Comparison of ENCODE assay signal across 9 cellular contexts in genomic region chr1:9688599-9688998, GRCh38. TPM values are rescaled to one million over a fixed set of nuclear protein-coding genes. Genes with fewer than 3 reads are reported as not detected.
DNase-seq lines count a peak whose midpoint lies in the region; ATAC-seq, FAIRE-seq and TF ChIP-seq lines count a peak whose summit lies in the region.
"Had no signal": no experiment of that assay in that cellular context is flagged by ENCODE, and none has a peak within 500 bp of the region (broad histone marks: within the 10 kb centered on the region; RNA-seq: fewer than 3 reads in every experiment).

No MANE protein-coding gene starts in this region.

- TF ChIP-seq CTCF in right atrium auricular region (IDR thresholded peaks at IDR 0.05) (no peak), K562 (IDR thresholded peaks at IDR 0.05 in 2 of 3, conservative IDR thresholded peaks at IDR 0.05 in 1 of 3; ENCODE audit: insufficient read depth in 2 of 3, low read depth in 1 of 3, low read length in 3 of 3) (no peak), vagina (IDR thresholded peaks at IDR 0.05) (no peak), GM10248 (IDR thresholded peaks at IDR 0.05; ENCODE audit: control extremely low read depth, extremely low read depth, low read depth, missing control alignments) (no peak)

- 71% methylated on average over 14 of the region's 14 CpGs for WGBS in K562 (ENCODE audit: insufficient coverage, low coverage, missing lambda C conversion rate)
- WGBS in mesodermal cell (ENCODE audit: insufficient coverage in 2 of 2), 2 experiments = 34 to 41% methylated on average over 7 to 8 of the region's 14 CpGs

- H3K36me3 ChIP-seq in right atrium auricular region (no peaks in the 10 kb centered on the region), K562 (ENCODE audit: control insufficient read depth, insufficient read depth, low read length) (peaks cover 4% of the 10 kb centered on the region; the same call in 2 of the 3 replicates), mesodermal cell (ENCODE audit: control insufficient read depth, insufficient read depth, low read length) (no peaks in the 10 kb centered on the region), vagina (no peaks in the 10 kb centered on the region)

- peak overlapping the region in 1 of 2 experiments; percentile 94; a peak in 2 of 4 replicates for H3K9ac ChIP-seq in K562 (ENCODE audit: insufficient read depth in 1 of 2, low read depth in 2 of 2, low read length in 2 of 2)

- peaks cover 0 to 39% of the 10 kb centered on the region in 2 donors for H3K4me1 ChIP-seq in right atrium auricular region
- H3K4me1 ChIP-seq in K562 (replicated peaks in 1 of 2; ENCODE audit: control insufficient read depth in 2 of 2, insufficient read depth in 2 of 2, low read length in 2 of 2) = peaks cover 31 to 39% of the 10 kb centered on the region in 2 experiments
- H3K4me1 ChIP-seq in mesodermal cell (ENCODE audit: control insufficient read depth, insufficient read depth, low read length, poor library complexity, severe bottlenecking) = peaks cover 20% of the 10 kb centered on the region
- peaks cover 45% of the 10 kb centered on the region for H3K4me1 ChIP-seq in vagina

- FAIRE-seq in K562 (lab: Jason Lieb, UNC) = no peak
- FAIRE-seq: G401.6 had no signal

- no peaks in the 10 kb centered on the region for H3K9me3 ChIP-seq in right atrium auricular region
- H3K9me3 ChIP-seq in K562 (replicated peaks; ENCODE audit: control insufficient read depth, insufficient read depth, low read depth, low read length) = no peaks in the 10 kb centered on the region
- no peaks in the 10 kb centered on the region for H3K9me3 ChIP-seq in mesodermal cell (ENCODE audit: control insufficient read depth, low read length)
- H3K9me3 ChIP-seq in vagina = no peaks in the 10 kb centered on the region

- in situ Hi-C loops in K562 (cut with MboI) = no loop called here

- peak overlapping the region; percentile 89 for H2AFZ ChIP-seq in K562 (ENCODE audit: low read depth, low read length)

- no peak for TF ChIP-seq POLR2A in K562 (conservative IDR thresholded peaks at IDR 0.05)
- no peak for TF ChIP-seq POLR2A in vagina (IDR thresholded peaks at IDR 0.05)

- no peaks in the 10 kb centered on the region for H4K20me1 ChIP-seq in K562 (replicated peaks; ENCODE audit: control insufficient read depth, insufficient read depth, low read length)

- no peak for TF ChIP-seq EP300 in K562 (IDR thresholded peaks at IDR 0.05; ENCODE audit: low read length)

- H3K4me3 ChIP-seq in right atrium auricular region (peak overlapping the region; percentile 59 to 77), K562 (peak overlapping the region; percentile 51), mesodermal cell (ENCODE audit: extremely low read depth, insufficient read depth, low read length, poor library complexity, severe bottlenecking) (peak overlapping the region; percentile 41), vagina (peak overlapping the region; percentile 71 to 99)

- peaks cover 12% of the 10 kb centered on the region; the same call in 2 of the 3 replicates for H3K79me2 ChIP-seq in K562 (ENCODE audit: control insufficient read depth, insufficient read depth, low read length)

- peak overlapping the region; percentile 52 for H3K4me2 ChIP-seq in K562 (ENCODE audit: insufficient read depth, low read length)

- BruUV-seq in K562 (replicated peaks; lab: Mats Ljungman, UMichigan) = no TSS peak

- intact Hi-C loops in cardiac septum (cut with DNase I) = no loop called here
- intact Hi-C loops in K562 (cut with micrococcal nuclease) = loop anchor here (5.0 kb wide), 1 partner anchor 61 kb away; no protein-coding TSS in a partner anchor
- intact Hi-C loops in vagina (cut with DNase I) = no loop called here

- CTCF ChIA-PET in K562 (lab: Yijun Ruan, JAX; ENCODE audit: low intra/inter-chr PET ratio) (no interaction called here), GM10248 (lab: Yijun Ruan, JAX) (interaction anchor here (1.3 to 3.8 kb wide), 3 partner anchors 60 to 73 kb away, joined by 4 to 18 read pairs (median 9); no protein-coding TSS in a partner anchor)

- no peaks in the 10 kb centered on the region for H3K9me1 ChIP-seq in K562 (ENCODE audit: control insufficient read depth, insufficient read depth, low read length)

- DNase-seq in right atrium auricular region (ENCODE audit: low spot score) (no peak), cardiac septum (ENCODE audit: low spot score) (no peak), K562 (ENCODE audit: extremely low read depth in 1 of 4, low spot score in 3 of 4) (no peak), vagina (ENCODE audit: extremely low spot score in 2 of 2) (no peak), NCI-H446 (lab: John Stamatoyannopoulos, UW) (no peak), GM10248 (ENCODE audit: extremely low spot score) (no peak)

- POLR2A ChIA-PET in K562 (lab: Yijun Ruan, JAX) (no interaction called here), GM10248 (lab: Yijun Ruan, JAX) (interaction anchor here (0.5 kb wide), 1 partner anchor 23 kb away, joined by 5 read pairs; no protein-coding TSS in a partner anchor)

- H3K27me3 ChIP-seq in right atrium auricular region (no peaks in the 10 kb centered on the region), K562 (ENCODE audit: control insufficient read depth in 2 of 2, insufficient read depth in 2 of 2, low read length in 2 of 2) (no peaks in the 10 kb centered on the region), vagina (no peaks in the 10 kb centered on the region)

- ATAC-seq in K562 = no peak
- no peak for ATAC-seq in HG03439 (IDR thresholded peaks at IDR 0.05; ENCODE audit: unreplicated experiment)

- TF ChIP-seq RAD21 in K562 (CRISPR knock-in tag; conservative IDR thresholded peaks at IDR 0.05 in 1 of 2, IDR thresholded peaks at IDR 0.05 in 1 of 2) = no peak

- H3K27ac ChIP-seq in right atrium auricular region (no peak overlapping the region), K562 (ENCODE audit: extremely low read depth, low read depth, low read length) (no peak overlapping the region), mesodermal cell (ENCODE audit: low read depth, low read length, severe bottlenecking) (no peak overlapping the region), vagina (peak overlapping the region; percentile 65)

TF ChIP-seq in K562, 482 proteins besides CTCF, POLR2A, EP300 and RAD21:
- TF ChIP-seq PCBP1 (IDR thresholded peaks at IDR 0.05; ENCODE audit: low read depth, low read length, poor library complexity, severe bottlenecking) (no peak), ZNF121 (CRISPR knock-in tag; conservative IDR thresholded peaks at IDR 0.05) (peak; percentile 98), CSDE1 (IDR thresholded peaks at IDR 0.05) (no peak), BCOR (IDR thresholded peaks at IDR 0.05) (peak; percentile 13; the same call in 1 of the 2 replicates), RBM25 (IDR thresholded peaks at IDR 0.05; ENCODE audit: low read depth, low read length, severe bottlenecking) (peak; percentile 52)
- TF ChIP-seq, protein P1, sequence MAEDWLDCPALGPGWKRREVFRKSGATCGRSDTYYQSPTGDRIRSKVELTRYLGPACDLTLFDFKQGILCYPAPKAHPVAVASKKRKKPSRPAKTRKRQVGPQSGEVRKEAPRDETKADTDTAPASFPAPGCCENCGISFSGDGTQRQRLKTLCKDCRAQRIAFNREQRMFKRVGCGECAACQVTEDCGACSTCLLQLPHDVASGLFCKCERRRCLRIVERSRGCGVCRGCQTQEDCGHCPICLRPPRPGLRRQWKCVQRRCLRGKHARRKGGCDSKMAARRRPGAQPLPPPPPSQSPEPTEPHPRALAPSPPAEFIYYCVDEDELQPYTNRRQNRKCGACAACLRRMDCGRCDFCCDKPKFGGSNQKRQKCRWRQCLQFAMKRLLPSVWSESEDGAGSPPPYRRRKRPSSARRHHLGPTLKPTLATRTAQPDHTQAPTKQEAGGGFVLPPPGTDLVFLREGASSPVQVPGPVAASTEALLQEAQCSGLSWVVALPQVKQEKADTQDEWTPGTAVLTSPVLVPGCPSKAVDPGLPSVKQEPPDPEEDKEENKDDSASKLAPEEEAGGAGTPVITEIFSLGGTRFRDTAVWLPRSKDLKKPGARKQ (CRISPR knock-in tag; IDR thresholded peaks at IDR 0.05) = 0 out of 2 replicates have a peak, but pooled peaks have one; percentile 51

RNA-seq across cellular contexts. Expression of gene PIK3CD, which starts 37.1 kb away (rescaled TPM):
- total RNA-seq in right atrium auricular region (1 to 10 TPM; 4.7 to 7.4 TPM), cardiac septum (3.0 TPM), K562 (2014; rRNA removed) (7.4 and 15.2 TPM in 2 replicates), K562 (2014; rRNA removed; fragmentation: Illumina TruSeq; extraction: Trizol) (4.4 and 5.1 TPM in 2 replicates), K562 (2015; rRNA removed; fragmentation: Illumina TruSeq; extraction: Trizol) (7.2 and 8.2 TPM in 2 replicates), K562 (2021) (19.5 and 20.8 TPM in 2 replicates), vagina (13.0 TPM)
- 17.5 and 44.3 TPM in 2 replicates for total RNA-seq in K562 (2011; cell fraction: chromatin; rRNA removed; ENCODE audit: low replicate concordance)
- 32.4 and 33.3 TPM in 2 replicates for total RNA-seq in K562 (2011; cell fraction: nucleolus; rRNA removed)
- total RNA-seq in K562 (2011; cell fraction: nucleoplasm; rRNA removed) = 16.6 and 20.1 TPM in 2 replicates
- polyA plus RNA-seq in K562 (2011; rRNA removed) (5.6 and 14.8 TPM in 2 replicates), K562 (2014; fragmentation: Illumina TruSeq; extraction: Trizol) (9.5 and 12.5 TPM in 2 replicates), K562 (2014; fragmentation: Nextera tagmentation; extraction: Ambion mirVana) (1 to 10 TPM; 1.8 to 2.0 TPM), K562 (2014; rRNA removed) (10.8 and 11.1 TPM in 2 replicates)
- polyA plus RNA-seq in K562 (2011; cell fraction: cytosol; rRNA removed) = 8.3 and 11.4 TPM in 2 replicates
- 24.4 and 38.0 TPM in 2 replicates for polyA plus RNA-seq in K562 (2011; cell fraction: nucleus; rRNA removed)
- 11.3 and 21.5 TPM in 2 replicates for polyA plus RNA-seq in K562 (2012)
- 5.2 and 8.9 TPM in 2 replicates for polyA minus RNA-seq in K562 (2011; rRNA and poly(A)+ RNA removed)
- polyA minus RNA-seq in K562 (2011; cell fraction: cytosol; rRNA and poly(A)+ RNA removed) = 7.1 and 15.0 TPM in 2 replicates
- polyA minus RNA-seq in K562 (2011; cell fraction: nucleus; rRNA and poly(A)+ RNA removed) = 12.5 and 24.8 TPM in 2 replicates
- 13.2 TPM for polyA plus RNA-seq in mesodermal cell (2013, experiment 1 of 2)
- 8.9 TPM for polyA plus RNA-seq in mesodermal cell (2013, experiment 2 of 2)
